ENCODE assay signal across 9 cellular contexts in genomic region chr12:47312794-47313426, GRCh38.
A peak's percentile ranks its signal among the peaks of the same experiment; 100 is the strongest.
DNase-seq lines count a peak whose midpoint lies in the region; ATAC-seq lines count a peak whose summit lies in the region.
"Had no signal": no experiment of that assay in that cellular context is flagged by ENCODE, and none has a peak within 500 bp of the region (broad histone marks: within the 10 kb centered on the region; RNA-seq: fewer than 3 reads in every experiment).

No MANE protein-coding gene starts in this region.

- peaks cover 60 to 69% of the 10 kb centered on the region in 2 donors for H3K4me1 Mint-ChIP-seq in natural killer cell treated with Interleukin-12 subunit alpha and Interleukin-12 subunit beta and Interleukin-15 and Interleukin-18, amount 100 ng/mL, for 72 hours (ENCODE audit: low read depth in 2 of 2)

- in situ Hi-C loops in KBM-7 (cut with MboI; ENCODE audit: low pct_unique_long_range_greater_than_20kb, low sequenced_read_pairs), result no loop called here

- peak; percentile 67 for DNase-seq in KBM-7
- DNase-seq in natural killer cell treated with Interleukin-12 subunit alpha and Interleukin-12 subunit beta and Interleukin-15 and Interleukin-18, amount 100 ng/mL, for 72 hours (ENCODE audit: low spot score), result no peak
- no peak for DNase-seq in AG08395 (ENCODE audit: low spot score)
- no peak for DNase-seq in NCI-H510A treated with DMSO at 0.1 percent for 48 hours (lab: John Stamatoyannopoulos, UW)
- DNase-seq in effector CD8-positive, alpha-beta T cell (lab: John Stamatoyannopoulos, UW), result no peak

- no peak overlapping the region for H3K4me3 Mint-ChIP-seq in natural killer cell treated with Interleukin-12 subunit alpha and Interleukin-12 subunit beta and Interleukin-15 and Interleukin-18, amount 100 ng/mL, for 72 hours
- H3K4me3 Mint-ChIP-seq: activated T-helper 17 cell treated with anti-CD3 and anti-CD28 coated beads, Interleukin-2, amount 50 U/mL, for 72 hours had no signal

- H3K27ac Mint-ChIP-seq in natural killer cell treated with Interleukin-12 subunit alpha and Interleukin-12 subunit beta and Interleukin-15 and Interleukin-18, amount 100 ng/mL, for 72 hours, result peak overlapping the region; percentile 45 to 83
- H3K27ac Mint-ChIP-seq: activated T-helper 17 cell treated with anti-CD3 and anti-CD28 coated beads, Interleukin-2, amount 50 U/mL, for 72 hours had no signal

- H3K27me3 Mint-ChIP-seq in natural killer cell treated with Interleukin-12 subunit alpha and Interleukin-12 subunit beta and Interleukin-15 and Interleukin-18, amount 100 ng/mL, for 72 hours, result no peaks in the 10 kb centered on the region
- H3K27me3 Mint-ChIP-seq: activated T-helper 17 cell treated with anti-CD3 and anti-CD28 coated beads, Interleukin-2, amount 50 U/mL, for 72 hours had no signal

- no peaks in the 10 kb centered on the region for H3K9me3 Mint-ChIP-seq in natural killer cell treated with Interleukin-12 subunit alpha and Interleukin-12 subunit beta and Interleukin-15 and Interleukin-18, amount 100 ng/mL, for 72 hours

- ATAC-seq in GM19025 (IDR thresholded peaks at IDR 0.05; ENCODE audit: low read depth, unreplicated experiment) (peak; percentile 86), HG02678 (IDR thresholded peaks at IDR 0.05; ENCODE audit: unreplicated experiment) (peak; percentile 93)
- no peak for ATAC-seq in natural killer cell treated with Interleukin-12 subunit alpha and Interleukin-12 subunit beta and Interleukin-15 and Interleukin-18, amount 100 ng/mL, for 72 hours
- ATAC-seq: activated T-helper 17 cell treated with anti-CD3 and anti-CD28 coated beads, Interleukin-2, amount 50 U/mL, for 72 hours; esophagus mucosa had no signal

- H3K36me3 Mint-ChIP-seq in natural killer cell treated with Interleukin-12 subunit alpha and Interleukin-12 subunit beta and Interleukin-15 and Interleukin-18, amount 100 ng/mL, for 72 hours, result peaks cover 5% of the 10 kb centered on the region

Comparison
In these comparisons a context has a peak if more than half of its experiments do, and no peak if none do; other contexts are left out.
1. ATAC-seq: peak in GM19025 (single experiment) and HG02678 (single experiment); none in natural killer cell treated with Interleukin-12 subunit alpha and Interleukin-12 subunit beta and Interleukin-15 and Interleukin-18, amount 100 ng/mL, for 72 hours (0 of 2).